ENCODE assay signal across 19 cellular contexts in genomic region chr10:131354380-131354779, GRCh38. TPM values are rescaled to one million over a fixed set of nuclear protein-coding genes. Genes with fewer than 3 reads are reported as not detected.
DNase-seq lines count a peak whose midpoint lies in the region; TF ChIP-seq lines count a peak whose summit lies in the region.
"Had no signal": no experiment of that assay in that cellular context is flagged by ENCODE, and none has a peak within 500 bp of the region (broad histone marks: within the 10 kb centered on the region; RNA-seq: fewer than 3 reads in every experiment).

No MANE protein-coding gene starts in this region.

- TF ChIP-seq CTCF in A673 (conservative IDR thresholded peaks at IDR 0.05; ENCODE audit: low read depth, low read length) = no peak
- TF ChIP-seq CTCF in HEK293 (tag by site-specific recombination; IDR thresholded peaks at IDR 0.05) = no peak
- no peak for TF ChIP-seq CTCF in BE2C (IDR thresholded peaks at IDR 0.05; ENCODE audit: low read depth, low read length)
- TF ChIP-seq CTCF in ascending aorta (IDR thresholded peaks at IDR 0.05) = no peak

- POLR2A ChIA-PET in A673 (lab: Charles Lee; ENCODE audit: low non-redundant PET) = no interaction called here
- POLR2A ChIA-PET in HEK293 (lab: Yijun Ruan, JAX) = no interaction called here

- H3K27ac ChIP-seq in A673 (ENCODE audit: low read depth, low read length, poor library complexity, severe bottlenecking) (no peak overlapping the region), HEK293 (ENCODE audit: extremely low read depth, low read depth, low read length) (no peak overlapping the region), ascending aorta (no peak overlapping the region)
- H3K27ac ChIP-seq: cardiac muscle cell, left ventricle myocardium inferior, prostate gland, uterus had no signal

- DNase-seq in A673 (ENCODE audit: low spot score) = peak; percentile 39
- DNase-seq in RPMI8226 = peak; percentile 11
- DNase-seq in islet precursor cell = peak; percentile 54
- no peak for DNase-seq in BE2C
- no peak for DNase-seq in NCI-H2107 treated with DMSO at 0.1 percent for 48 hours (lab: John Stamatoyannopoulos, UW; ENCODE audit: unreplicated experiment)
- no peak for DNase-seq in ascending aorta (ENCODE audit: low spot score in 2 of 2)
- no peak for DNase-seq in stimulated activated CD4-positive, alpha-beta T cell treated with anti-CD3 and anti-CD28 coated beads, Interleukin-4, amount 100 ng/mL, for 4 hours
- DNase-seq: activated T-cell treated with anti-CD3 and anti-CD28 coated beads, Interleukin-2, amount 50 U/mL, for 1 hour; left ventricle myocardium inferior; NCI-H1694 treated with DMSO at 0.1 percent for 48 hours; NCI-H510A treated with DMSO at 0.1 percent for 48 hours; T-helper 17 cell; uterus had no signal

- CTCF ChIA-PET in A673 (lab: Charles Lee) (no interaction called here), HEK293 (lab: Yijun Ruan, JAX) (interaction anchor here (0.6 kb wide), 1 partner anchor 18 kb away, joined by 3 read pairs; no protein-coding TSS in a partner anchor)

- H3K27me3 ChIP-seq in A673 (replicated peaks; ENCODE audit: insufficient read depth, low read depth, low read length, poor library complexity) = peaks cover 55% of the 10 kb centered on the region
- no peaks in the 10 kb centered on the region for H3K27me3 ChIP-seq in BE2C
- H3K27me3 ChIP-seq in ascending aorta = no peaks in the 10 kb centered on the region
- H3K27me3 ChIP-seq: cardiac muscle cell, uterus had no signal

- intact Hi-C loops in A673 (cut with micrococcal nuclease; ENCODE audit: unreplicated experiment) = no loop called here
- intact Hi-C loops in ascending aorta (cut with DNase I) = no loop called here

- H3K36me3 ChIP-seq in A673 (ENCODE audit: insufficient read depth, low read length, poor library complexity, severe bottlenecking) (no peaks in the 10 kb centered on the region), HEK293 (ENCODE audit: control insufficient read depth in 2 of 2, insufficient read depth in 1 of 2, low read length in 2 of 2) (no peaks in the 10 kb centered on the region), BE2C (no peaks in the 10 kb centered on the region), ascending aorta (no peaks in the 10 kb centered on the region)
- H3K36me3 ChIP-seq: cardiac muscle cell, left ventricle myocardium inferior, prostate gland, uterus had no signal

- no TSS peak for BruUV-seq in A673 (replicated peaks; lab: Mats Ljungman, UMichigan)

- H3K9me3 ChIP-seq in A673 (ENCODE audit: low read depth, low read length, poor library complexity, severe bottlenecking) (no peaks in the 10 kb centered on the region), HEK293 (ENCODE audit: control insufficient read depth, insufficient read depth, low read depth, low read length) (no peaks in the 10 kb centered on the region), BE2C (no peaks in the 10 kb centered on the region), ascending aorta (no peaks in the 10 kb centered on the region)
- H3K9me3 ChIP-seq: Caco-2, left ventricle myocardium inferior, prostate gland, uterus had no signal

- H3K4me1 ChIP-seq in A673 (ENCODE audit: insufficient read depth, low read length, poor library complexity, severe bottlenecking) (no peaks in the 10 kb centered on the region), HEK293 (ENCODE audit: control insufficient read depth, insufficient read depth, low read length) (no peaks in the 10 kb centered on the region), BE2C (no peaks in the 10 kb centered on the region), ascending aorta (no peaks in the 10 kb centered on the region)
- H3K4me1 ChIP-seq: Caco-2, left ventricle myocardium inferior, prostate gland, uterus had no signal

- H3K4me3 ChIP-seq in A673 (ENCODE audit: low read depth, low read length, poor library complexity, severe bottlenecking) (no peak overlapping the region), HEK293 (ENCODE audit: low read depth, low read length) (no peak overlapping the region), BE2C (ENCODE audit: low read depth, low read length) (no peak overlapping the region), ascending aorta (no peak overlapping the region)
- H3K4me3 ChIP-seq: cardiac muscle cell, left ventricle myocardium inferior, prostate gland, uterus had no signal

TF ChIP-seq in HEK293, 187 proteins besides CTCF, POLR2A, EP300 and RAD21:
- TF ChIP-seq ZNF530 (tag by site-specific recombination; IDR thresholded peaks at IDR 0.05; ENCODE audit: low read depth) (no peak), REST (tag by site-specific recombination; IDR thresholded peaks at IDR 0.05) (peak; percentile 92)

RNA-seq across cellular contexts. Expression of gene TCERG1L, which starts 42.9 kb away (rescaled TPM):
- 16.3 and 18.4 TPM in 2 replicates for total RNA-seq in A673 (2021)
- polyA plus RNA-seq in BE2C (2012; ENCODE audit: insufficient read depth, insufficient read length, low read depth) = not detected
- total RNA-seq in ascending aorta = not detected
- total RNA-seq: Caco-2, left ventricle myocardium inferior, myocyte, RPMI7951, T-helper 17 cell had no signal

Comparison
In these comparisons a context has a peak if more than half of its experiments do, and no peak if none do; other contexts are left out.
1. DNase-seq: peak in A673 (single experiment), RPMI8226 (single experiment) and islet precursor cell (single experiment); none in BE2C (single experiment), NCI-H2107 treated with DMSO at 0.1 percent for 48 hours (single experiment), ascending aorta (0 of 2) and stimulated activated CD4-positive, alpha-beta T cell treated with anti-CD3 and anti-CD28 coated beads, Interleukin-4, amount 100 ng/mL, for 4 hours (0 of 2).
2. RNA of gene TCERG1L, which starts 42.9 kb away (total RNA-seq): 16.3 to 18.4 TPM in A673; not detected in ascending aorta (single experiment); every median in the first group is over 10 times any median in the second.